ENCODE assay signal across 20 cellular contexts in the genomic region with DNA sequence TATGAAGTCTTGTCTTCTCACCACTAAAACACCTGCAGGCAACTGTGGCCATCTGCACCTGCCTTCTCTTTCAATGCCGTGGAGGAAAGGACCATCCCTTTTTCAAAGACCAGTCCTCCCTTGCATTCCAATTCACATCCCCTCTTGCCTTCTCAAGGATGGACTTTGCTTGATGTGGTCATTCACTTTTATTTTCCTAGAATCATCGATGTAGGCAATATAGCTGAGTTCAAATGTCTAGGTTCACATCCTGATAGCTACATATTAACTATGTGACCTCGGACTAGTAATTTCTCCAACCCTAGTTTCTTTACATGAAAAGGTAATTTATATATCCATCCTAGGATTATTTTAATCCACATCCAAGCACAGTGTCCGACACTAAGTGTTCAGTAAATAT.
"Had no signal": no experiment of that assay in that cellular context is flagged by ENCODE, and none has a peak within 500 bp of the region (broad histone marks: within the 10 kb centered on the region; RNA-seq: fewer than 3 reads in every experiment).

No MANE protein-coding gene starts in this region.

- H3K27ac ChIP-seq: coronary artery, dorsolateral prefrontal cortex, esophagus muscularis mucosa, foreskin keratinocyte, gastroesophageal sphincter, heart left ventricle, hepatocyte, left lung, lower lobe of right lung had no signal

- H3K4me3 ChIP-seq: coronary artery, dorsolateral prefrontal cortex, esophagus muscularis mucosa, gastroesophageal sphincter, heart left ventricle, hepatocyte, left lung, lower lobe of right lung had no signal

- H3K79me2 ChIP-seq: hepatocyte had no signal

- ATAC-seq: foreskin keratinocyte; gastroesophageal sphincter; heart left ventricle; left lung; left ventricle myocardium superior; lower lobe of right lung; naive thymus-derived CD4-positive, alpha-beta T cell had no signal

- H2AFZ ChIP-seq: hepatocyte had no signal

- DNase-seq: dermis blood vessel endothelial cell; dorsolateral prefrontal cortex; effector CD4-positive, alpha-beta T cell; effector memory CD4-positive, alpha-beta T cell; foreskin keratinocyte; heart left ventricle; hypothalamus; immature natural killer cell; islet precursor cell; kidney; kidney glomerular epithelial cell; left lung; left ventricle myocardium superior; lower lobe of right lung; mesenchymal stem cell; naive thymus-derived CD4-positive, alpha-beta T cell had no signal

- H3K9me3 ChIP-seq: esophagus muscularis mucosa, gastroesophageal sphincter, heart left ventricle, left lung, lower lobe of right lung had no signal

- H3K4me2 ChIP-seq: hepatocyte had no signal

- H3K4me1 ChIP-seq: foreskin keratinocyte, left lung, lower lobe of right lung had no signal

- H3K27me3 ChIP-seq: dorsolateral prefrontal cortex, esophagus muscularis mucosa, foreskin keratinocyte, gastroesophageal sphincter, heart left ventricle, hepatocyte, left lung had no signal
